8 cellular contexts compared by ENCODE assay signal in the genomic region with DNA sequence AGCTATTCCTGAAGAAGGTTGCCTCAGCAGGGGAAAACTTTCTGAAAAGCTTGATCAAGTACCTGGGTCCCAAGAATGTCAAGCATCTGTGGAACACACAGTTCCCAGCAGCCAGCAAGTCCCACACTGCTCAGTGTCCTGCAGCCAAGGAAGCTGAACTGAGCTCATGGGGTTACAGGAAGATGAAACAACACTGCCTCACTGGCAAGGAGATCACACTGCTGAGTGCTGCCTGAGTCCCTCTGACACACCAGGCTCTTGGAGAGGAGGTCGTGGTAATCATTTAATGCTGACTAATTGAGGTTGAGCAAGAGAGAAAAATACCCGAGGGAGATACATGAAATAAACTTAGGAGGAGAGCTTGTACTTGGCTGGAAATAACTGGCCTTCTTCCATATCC.
A peak's percentile ranks its signal among the peaks of the same experiment; 100 is the strongest.
DNase-seq lines count a peak whose midpoint lies in the region; ATAC-seq and TF ChIP-seq lines count a peak whose summit lies in the region.

No MANE protein-coding gene starts in this region.

- intact Hi-C loops in lower leg skin (cut with DNase I; ENCODE audit: low total_unique reads): no loop called here
- intact Hi-C loops in transverse colon (cut with DNase I; ENCODE audit: low total_unique reads): no loop called here

- H3K27ac ChIP-seq in DND-41 (ENCODE audit: low read length) (peak overlapping the region; percentile 54), transverse colon (peak overlapping the region; percentile 27 to 71 (median 64))

- WGBS in lower leg skin, 2 donors: 3 to 8% methylated on average over 2 of the region's 2 CpGs
- WGBS in transverse colon (ENCODE audit: low coverage in 1 of 2), 2 donors: 19 to 29% methylated on average over 1 to 2 of the region's 2 CpGs

- H3K9ac ChIP-seq in DND-41 (ENCODE audit: low read depth, low read length): no peak overlapping the region

- TF ChIP-seq CTCF in DND-41 (IDR thresholded peaks at IDR 0.05; ENCODE audit: borderline replicate concordance, extremely low read depth, low read length, poor library complexity, severe bottlenecking): peak; percentile 36
- no peak for TF ChIP-seq CTCF in lower leg skin (IDR thresholded peaks at IDR 0.05)
- TF ChIP-seq CTCF in transverse colon (IDR thresholded peaks at IDR 0.05): no peak

- H3K36me3 ChIP-seq in DND-41 (ENCODE audit: insufficient read depth, low read length): peaks cover 10% of the 10 kb centered on the region; the same call in 1 of the 2 replicates
- H3K36me3 ChIP-seq in transverse colon: no peaks in the 10 kb centered on the region
- 0 out of 2 replicates have a peak, but pooled peaks cover 2% of the 10 kb centered on the region for H3K36me3 ChIP-seq in HAP-1 (replicated peaks)

- in situ Hi-C loops in transverse colon (cut with MboI; ENCODE audit: low pct_ligation_motif_present in 1 of 4, low pct_unique_long_range_greater_than_20kb in 1 of 4, low sequenced_read_pairs in 3 of 4): no loop called here
- in situ Hi-C loops in HAP-1 (cut with MboI; ENCODE audit: low sequenced_read_pairs): no loop called here

- no peaks in the 10 kb centered on the region for H3K79me2 ChIP-seq in DND-41 (ENCODE audit: insufficient read depth, low read length)

- DNase-seq in DND-41: peak; percentile 35
- peak; percentile 37 for DNase-seq in NCI-H460 (ENCODE audit: extremely low read depth, low read depth)
- peak; percentile 93 for DNase-seq in dedifferentiated amniotic fluid mesenchymal stem cell (ENCODE audit: extremely low spot score)
- DNase-seq in lower leg skin (ENCODE audit: low spot score in 2 of 2): peak; percentile 85 to 90
- DNase-seq in transverse colon: peak; percentile 47
- DNase-seq in NCI-H2081 (lab: John Stamatoyannopoulos, UW): no peak
- DNase-seq in HAP-1 (ENCODE audit: low spot score in 2 of 2): no peak

- H3K4me1 ChIP-seq in DND-41 (ENCODE audit: insufficient read depth, low read length) (peaks cover 6% of the 10 kb centered on the region; the same call in 1 of the 2 replicates), transverse colon (peaks cover 0 to 16% (median 2%) of the 10 kb centered on the region in 4 donors), HAP-1 (no peaks in the 10 kb centered on the region)

- no peaks in the 10 kb centered on the region for H4K20me1 ChIP-seq in DND-41 (ENCODE audit: insufficient read depth, low read length)

- TF ChIP-seq EP300 in transverse colon (IDR thresholded peaks at IDR 0.05; ENCODE audit: low read depth): no peak

- H3K4me3 ChIP-seq in DND-41 (ENCODE audit: low read depth in 1 of 2, low read length in 2 of 2) (no peak overlapping the region), lower leg skin (ENCODE audit: low read depth, poor library complexity, severe bottlenecking) (no peak overlapping the region), transverse colon (no peak overlapping the region), HAP-1 (no peak overlapping the region)

- no peak for TF ChIP-seq POLR2A in lower leg skin (IDR thresholded peaks at IDR 0.05)
- TF ChIP-seq POLR2A in transverse colon (IDR thresholded peaks at IDR 0.05): no peak

- H3K27me3 ChIP-seq in DND-41 (ENCODE audit: insufficient read depth, low read length, poor library complexity) (no peaks in the 10 kb centered on the region), transverse colon (no peaks in the 10 kb centered on the region), HAP-1 (ENCODE audit: low read depth) (no peaks in the 10 kb centered on the region)

- H2AFZ ChIP-seq in DND-41 (ENCODE audit: low read depth, low read length): no peak overlapping the region

- no peak overlapping the region for H3K4me2 ChIP-seq in DND-41 (ENCODE audit: insufficient read depth, low read length)

- ATAC-seq in DND-41 (ENCODE audit: insufficient read depth, low read depth) (peak; percentile 88), GM21717 (IDR thresholded peaks at IDR 0.05; ENCODE audit: unreplicated experiment) (no peak)

- no peaks in the 10 kb centered on the region for H3K9me3 ChIP-seq in DND-41 (ENCODE audit: insufficient read depth, low read length, severe bottlenecking)
- H3K9me3 ChIP-seq in transverse colon: no peaks in the 10 kb centered on the region
- H3K9me3 ChIP-seq in HAP-1: no peaks in the 10 kb centered on the region

Comparison
In these comparisons a context has a peak if more than half of its experiments do, and no peak if none do; other contexts are left out.
1. DNase-seq: peak in DND-41 (single experiment), NCI-H460 (single experiment), dedifferentiated amniotic fluid mesenchymal stem cell (single experiment), lower leg skin (2 of 2) and transverse colon (single experiment); none in NCI-H2081 (0 of 2) and HAP-1 (0 of 2).